ENCODE assay signal across 8 cellular contexts in the genomic region with DNA sequence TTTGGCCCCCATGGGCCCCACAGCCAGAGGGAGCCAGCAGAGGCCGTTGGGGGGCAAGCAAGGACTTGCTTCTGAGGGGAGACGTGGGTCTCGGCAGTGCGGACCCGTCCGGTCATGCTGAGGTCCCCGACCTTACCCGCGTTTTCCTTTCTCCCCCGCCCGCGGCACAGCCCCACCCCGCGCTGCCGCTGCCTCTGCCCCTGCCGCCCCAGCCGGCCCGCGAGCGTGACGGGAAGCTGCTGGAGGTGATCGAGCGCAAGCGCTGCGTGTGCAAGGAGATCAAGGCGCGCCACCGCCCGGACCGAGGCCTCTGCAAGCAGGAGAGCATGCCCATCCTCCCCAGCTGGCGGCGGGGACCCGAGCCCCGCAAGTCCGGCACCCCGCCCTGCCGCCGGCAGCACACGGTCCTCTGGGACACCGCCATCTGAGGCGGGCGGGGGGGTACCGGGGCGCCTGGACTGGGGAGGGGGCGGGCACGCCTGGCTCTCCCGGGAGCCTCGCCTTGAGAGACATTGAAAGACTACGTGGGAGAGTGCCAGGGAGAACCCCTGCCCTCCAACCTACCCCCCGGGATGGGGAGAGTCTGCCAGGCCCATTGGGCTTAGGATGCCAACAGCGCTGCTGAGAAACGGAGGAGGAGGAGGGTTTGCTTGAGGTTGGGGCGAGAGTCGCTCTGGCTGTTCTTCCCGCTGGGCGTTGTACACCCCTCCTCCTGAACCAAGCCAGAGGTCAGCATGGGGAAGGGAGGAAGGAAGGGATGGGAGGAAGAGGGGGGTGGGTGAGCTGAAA. TPM values are rescaled to one million over a fixed set of nuclear protein-coding genes. Genes with fewer than 3 reads are reported as not detected.
DNase-seq lines count a peak whose midpoint lies in the region; ATAC-seq lines count a peak whose summit lies in the region.
"Had no signal": no experiment of that assay in that cellular context is flagged by ENCODE, and none has a peak within 500 bp of the region (broad histone marks: within the 10 kb centered on the region; RNA-seq: fewer than 3 reads in every experiment).

No MANE protein-coding gene starts in this region.

- no peak for ATAC-seq in GM18520 (IDR thresholded peaks at IDR 0.05; ENCODE audit: unreplicated experiment)
- ATAC-seq: Panc1 had no signal

- 7 to 11% methylated on average over 56 of the region's 56 CpGs for WGBS in ectodermal cell, 2 experiments

- H3K4me3 ChIP-seq in ectodermal cell (ENCODE audit: insufficient read depth, low read depth, low read length) (peak overlapping the region; percentile 29), mucosa of rectum (ENCODE audit: low read length in 2 of 2) (peak overlapping the region; percentile 35 to 50)

- H3K9ac ChIP-seq in mucosa of rectum (ENCODE audit: low read depth in 1 of 2, low read length in 2 of 2) = no peak overlapping the region

- H3K27me3 ChIP-seq in ectodermal cell (ENCODE audit: control insufficient read depth, insufficient read depth, low read length, poor library complexity, severe bottlenecking) (peaks cover 4% of the 10 kb centered on the region), mucosa of rectum (ENCODE audit: control insufficient read depth in 2 of 2, insufficient read depth in 2 of 2, low read length in 2 of 2) (peaks cover 0 to 5% of the 10 kb centered on the region in 2 donors)

- H3K9me3 ChIP-seq in ectodermal cell (ENCODE audit: control insufficient read depth, low read length) (no peaks in the 10 kb centered on the region), mucosa of rectum (ENCODE audit: control insufficient read depth in 2 of 2, low read length in 2 of 2) (no peaks in the 10 kb centered on the region)

- H3K36me3 ChIP-seq in ectodermal cell (ENCODE audit: control insufficient read depth, insufficient read depth, low read length) (no peaks in the 10 kb centered on the region), mucosa of rectum (ENCODE audit: control insufficient read depth in 2 of 2, insufficient read depth in 2 of 2, low read length in 2 of 2) (no peaks in the 10 kb centered on the region)

- no peak overlapping the region for H3K27ac ChIP-seq in ectodermal cell (ENCODE audit: insufficient read depth, low read depth, low read length, poor library complexity, severe bottlenecking)
- H3K27ac ChIP-seq in mucosa of rectum (ENCODE audit: low read depth in 2 of 2, low read length in 2 of 2) = no peak overlapping the region
- no peak overlapping the region for H3K27ac ChIP-seq in substantia nigra (ENCODE audit: low read depth, low read length, poor library complexity, severe bottlenecking)

- peak; percentile 80 for DNase-seq in HuH-7.5 (ENCODE audit: low spot score)
- peak; percentile 77 for DNase-seq in activated CD4-positive, alpha-beta T cell treated with anti-CD3 and anti-CD28 coated beads for 48 hours
- peak in 37 of 49 donors; percentile 26 to 82 (median 57) for DNase-seq in substantia nigra (lab: John Stamatoyannopoulos, UW)
- no peak for DNase-seq in H4 (ENCODE audit: low spot score)

- H3K4me1 ChIP-seq in ectodermal cell (ENCODE audit: control insufficient read depth, insufficient read depth, low read length) = peaks cover 17% of the 10 kb centered on the region
- peaks cover 3 to 5% of the 10 kb centered on the region in 2 donors for H3K4me1 ChIP-seq in mucosa of rectum (ENCODE audit: control insufficient read depth in 2 of 2, insufficient read depth in 2 of 2, low read length in 2 of 2)

RNA-seq across cellular contexts. Expression of gene NYAP1, which starts 9.9 kb away (rescaled TPM):
- polyA plus RNA-seq in ectodermal cell (2013, experiment 1 of 4) = 7.0 TPM
- polyA plus RNA-seq in ectodermal cell (2013, experiment 2 of 4) = 5.4 TPM
- polyA plus RNA-seq in ectodermal cell (2013, experiment 3 of 4) = 8.4 TPM
- 6.9 TPM for polyA plus RNA-seq in ectodermal cell (2013, experiment 4 of 4)
- not detected in 2 replicates for total RNA-seq in H4 (2014; rRNA removed; shearing (Covaris generic))

RNA-seq across cellular contexts. Expression of gene TSC22D4, which starts 14.7 kb away (rescaled TPM):
- polyA plus RNA-seq in ectodermal cell (2013, experiment 1 of 4) = 24.7 TPM
- polyA plus RNA-seq in ectodermal cell (2013, experiment 2 of 4) = 23.1 TPM
- 24.9 TPM for polyA plus RNA-seq in ectodermal cell (2013, experiment 3 of 4)
- polyA plus RNA-seq in ectodermal cell (2013, experiment 4 of 4) = 24.4 TPM
- 19.4 and 28.2 TPM in 2 replicates for total RNA-seq in H4 (2014; rRNA removed; shearing (Covaris generic))

RNA-seq across cellular contexts. Expression of gene SPACDR, which starts 29.6 kb away (rescaled TPM):
- 1.1 TPM for polyA plus RNA-seq in ectodermal cell (2013, experiment 1 of 4)
- 0.39 TPM for polyA plus RNA-seq in ectodermal cell (2013, experiment 2 of 4)
- polyA plus RNA-seq in ectodermal cell (2013, experiment 3 of 4) = 0.37 TPM
- polyA plus RNA-seq in ectodermal cell (2013, experiment 4 of 4) = 0.77 TPM
- total RNA-seq in H4 (2014; rRNA removed; shearing (Covaris generic)) = 0.84 and 1.0 TPM in 2 replicates

RNA-seq across cellular contexts. Expression of gene AGFG2, which starts 45.3 kb away (rescaled TPM):
- 4.9 TPM for polyA plus RNA-seq in ectodermal cell (2013, experiment 1 of 4)
- polyA plus RNA-seq in ectodermal cell (2013, experiment 2 of 4) = 4.9 TPM
- polyA plus RNA-seq in ectodermal cell (2013, experiment 3 of 4) = 4.3 TPM
- 4.7 TPM for polyA plus RNA-seq in ectodermal cell (2013, experiment 4 of 4)
- 4.9 and 7.6 TPM in 2 replicates for total RNA-seq in H4 (2014; rRNA removed; shearing (Covaris generic))

RNA-seq across cellular contexts. Expression of gene PPP1R35, which starts 57.4 kb away (rescaled TPM):
- polyA plus RNA-seq in ectodermal cell (2013, experiment 1 of 4) = 18.6 TPM
- 20.8 TPM for polyA plus RNA-seq in ectodermal cell (2013, experiment 2 of 4)
- 29.6 TPM for polyA plus RNA-seq in ectodermal cell (2013, experiment 3 of 4)
- polyA plus RNA-seq in ectodermal cell (2013, experiment 4 of 4) = 34.3 TPM
- total RNA-seq in H4 (2014; rRNA removed; shearing (Covaris generic)) = 22.6 and 31.5 TPM in 2 replicates
